ENCODE assay signal across 18 cellular contexts in genomic region chr17:67831268-67831667, GRCh38. TPM values are rescaled to one million over a fixed set of nuclear protein-coding genes. Genes with fewer than 3 reads are reported as not detected.
DNase-seq lines count a peak whose midpoint lies in the region; ATAC-seq and TF ChIP-seq lines count a peak whose summit lies in the region.
"Had no signal": no experiment of that assay in that cellular context is flagged by ENCODE, and none has a peak within 500 bp of the region (broad histone marks: within the 10 kb centered on the region; RNA-seq: fewer than 3 reads in every experiment).

No MANE protein-coding gene starts in this region.

- intact Hi-C loops in MCF 10A (cut with micrococcal nuclease): no loop called here
- intact Hi-C loops in mammary epithelial cell (cut with micrococcal nuclease): no loop called here
- intact Hi-C loops in aorta (cut with DNase I): no loop called here

- no peak overlapping the region for H3K4me3 Mint-ChIP-seq in MCF 10A (ENCODE audit: unreplicated experiment)
- peak overlapping the region; percentile 3 for H3K4me3 Mint-ChIP-seq in activated T-helper 17 cell treated with anti-CD3 and anti-CD28 coated beads, Interleukin-2, amount 50 U/mL, for 72 hours
- H3K4me3 Mint-ChIP-seq in progenitor cell of endocrine pancreas (ENCODE audit: low read depth): no peak overlapping the region
- H3K4me3 Mint-ChIP-seq: activated CD4-positive, alpha-beta memory T cell treated with anti-CD3 and anti-CD28 coated beads, Interleukin-2, amount 10 ng/mL, durations not matched to agents 7 days and 5 days; activated T-cell treated with anti-CD3 and anti-CD28 coated beads, Interleukin-2, amount 50 U/mL, for 4 hours; CD14-positive monocyte had no signal

- no peak overlapping the region for H3K27ac Mint-ChIP-seq in MCF 10A (ENCODE audit: low read depth, unreplicated experiment)
- H3K27ac Mint-ChIP-seq in activated T-helper 17 cell treated with anti-CD3 and anti-CD28 coated beads, Interleukin-2, amount 50 U/mL, for 72 hours: no peak overlapping the region
- H3K27ac Mint-ChIP-seq in progenitor cell of endocrine pancreas: peak overlapping the region; percentile 6
- H3K27ac Mint-ChIP-seq: activated CD4-positive, alpha-beta memory T cell treated with anti-CD3 and anti-CD28 coated beads, Interleukin-2, amount 10 ng/mL, durations not matched to agents 7 days and 5 days had no signal

- H3K9ac ChIP-seq in mammary epithelial cell (ENCODE audit: insufficient read depth, low read length): no peak overlapping the region

- CTCF ChIA-PET in MCF 10A (lab: Yijun Ruan, JAX) (interaction anchor here (0.6 to 1.0 kb wide), 2 partner anchors 8 to 60 kb away, joined by 3 to 4 read pairs; no protein-coding TSS in a partner anchor), mammary epithelial cell (lab: Charles Lee; ENCODE audit: low non-redundant PET) (no interaction called here), RWPE1 (lab: Yijun Ruan, JAX) (no interaction called here)

- H3K27me3 Mint-ChIP-seq in MCF 10A (ENCODE audit: insufficient read depth, unreplicated experiment) (no peaks in the 10 kb centered on the region), progenitor cell of endocrine pancreas (no peaks in the 10 kb centered on the region)
- no peaks in the 10 kb centered on the region for H3K27me3 Mint-ChIP-seq in activated T-helper 17 cell treated with anti-CD3 and anti-CD28 coated beads, Interleukin-2, amount 50 U/mL, for 72 hours
- H3K27me3 Mint-ChIP-seq: activated CD4-positive, alpha-beta memory T cell treated with anti-CD3 and anti-CD28 coated beads, Interleukin-2, amount 10 ng/mL, durations not matched to agents 7 days and 5 days had no signal

- H3K9me3 Mint-ChIP-seq in MCF 10A (ENCODE audit: unreplicated experiment): no peaks in the 10 kb centered on the region
- H3K9me3 Mint-ChIP-seq in activated T-helper 17 cell treated with anti-CD3 and anti-CD28 coated beads, Interleukin-2, amount 50 U/mL, for 72 hours: no peaks in the 10 kb centered on the region
- H3K9me3 Mint-ChIP-seq in progenitor cell of endocrine pancreas (ENCODE audit: low read depth): no peaks in the 10 kb centered on the region
- H3K9me3 Mint-ChIP-seq: activated CD4-positive, alpha-beta memory T cell treated with anti-CD3 and anti-CD28 coated beads, Interleukin-2, amount 10 ng/mL, durations not matched to agents 7 days and 5 days; activated T-cell treated with anti-CD3 and anti-CD28 coated beads, Interleukin-2, amount 50 U/mL, for 4 hours; CD14-positive monocyte had no signal

- H3K79me2 ChIP-seq in mammary epithelial cell (ENCODE audit: insufficient read depth, low read length): peaks cover 97% of the 10 kb centered on the region

- no peak for TF ChIP-seq CTCF in MCF 10A (IDR thresholded peaks at IDR 0.05; ENCODE audit: unreplicated experiment)
- TF ChIP-seq CTCF in mammary epithelial cell (conservative IDR thresholded peaks at IDR 0.05 in 1 of 2, IDR thresholded peaks at IDR 0.05 in 1 of 2; ENCODE audit: extremely low read depth in 1 of 2, insufficient read depth in 1 of 2, low read depth in 1 of 2, low read length in 2 of 2): no peak
- no peak for TF ChIP-seq CTCF in fibroblast of the aortic adventitia (IDR thresholded peaks at IDR 0.05; ENCODE audit: insufficient read depth, low read length)
- TF ChIP-seq CTCF in progenitor cell of endocrine pancreas (IDR thresholded peaks at IDR 0.05; ENCODE audit: unreplicated experiment): no peak
- TF ChIP-seq CTCF in RWPE1 (conservative IDR thresholded peaks at IDR 0.05; ENCODE audit: low read depth): no peak

- no peaks in the 10 kb centered on the region for H3K36me3 ChIP-seq in mammary epithelial cell (ENCODE audit: insufficient read depth, low read length)
- H3K36me3 ChIP-seq in aorta (ENCODE audit: control insufficient read depth in 1 of 2, insufficient read depth in 2 of 2, low read length in 1 of 2): no peaks in the 10 kb centered on the region
- H3K36me3 ChIP-seq: upper lobe of left lung had no signal

- H3K4me2 ChIP-seq in mammary epithelial cell (ENCODE audit: insufficient read depth, low read depth, low read length): no peak overlapping the region

- no peak overlapping the region for H2AFZ ChIP-seq in mammary epithelial cell (ENCODE audit: low read depth, low read length)

- H3K4me1 Mint-ChIP-seq in MCF 10A (ENCODE audit: insufficient read depth, unreplicated experiment): peaks cover 43% of the 10 kb centered on the region
- H3K4me1 Mint-ChIP-seq in activated T-helper 17 cell treated with anti-CD3 and anti-CD28 coated beads, Interleukin-2, amount 50 U/mL, for 72 hours: peaks cover 47% of the 10 kb centered on the region
- H3K4me1 Mint-ChIP-seq in progenitor cell of endocrine pancreas (ENCODE audit: low read depth): peaks cover 40% of the 10 kb centered on the region

- no peak for ATAC-seq in activated T-helper 17 cell treated with anti-CD3 and anti-CD28 coated beads, Interleukin-2, amount 50 U/mL, for 72 hours (replicated peaks)
- ATAC-seq in HG03095 (IDR thresholded peaks at IDR 0.05; ENCODE audit: unreplicated experiment) (no peak), aorta (ENCODE audit: low FRiP score) (no peak)
- ATAC-seq: activated T-cell treated with anti-CD3 and anti-CD28 coated beads, Interleukin-2, amount 50 U/mL, for 4 hours; stimulated activated naive CD8-positive, alpha-beta T cell treated with anti-CD3 and anti-CD28 coated beads, Interleukin-15, Interleukin-2, amounts not matched to agents 100 U/mL and 50 U/mL, for 24 hours had no signal

- H3K36me3 Mint-ChIP-seq in MCF 10A (ENCODE audit: insufficient read depth, unreplicated experiment) (peaks cover 30% of the 10 kb centered on the region), progenitor cell of endocrine pancreas (ENCODE audit: insufficient read depth) (peaks cover 3% of the 10 kb centered on the region)
- peaks cover 45% of the 10 kb centered on the region for H3K36me3 Mint-ChIP-seq in activated T-helper 17 cell treated with anti-CD3 and anti-CD28 coated beads, Interleukin-2, amount 50 U/mL, for 72 hours (ENCODE audit: low read depth)

- no peaks in the 10 kb centered on the region for H4K20me1 ChIP-seq in mammary epithelial cell (ENCODE audit: insufficient read depth, low read length)

- H3K4me1 ChIP-seq in mammary epithelial cell (ENCODE audit: insufficient read depth, low read length): peaks cover 12% of the 10 kb centered on the region
- peaks cover 0 to 3% of the 10 kb centered on the region in 2 donors for H3K4me1 ChIP-seq in aorta (ENCODE audit: control insufficient read depth in 1 of 2, insufficient read depth in 2 of 2, low read length in 2 of 2)

- dilution Hi-C loops in mammary epithelial cell (cut with HindIII; ENCODE audit: low sequenced_read_pairs): no loop called here

- WGBS in mammary epithelial cell (ENCODE audit: low coverage, missing lambda C conversion rate): 76% methylated on average over 4 of the region's 4 CpGs
- 76 to 82% methylated on average over 4 of the region's 4 CpGs for WGBS in aorta, 2 donors

- no peaks in the 10 kb centered on the region for H3K27me3 ChIP-seq in mammary epithelial cell (ENCODE audit: insufficient read depth, low read length)
- H3K27me3 ChIP-seq in aorta (ENCODE audit: control insufficient read depth in 1 of 2, insufficient read depth in 2 of 2, low read length in 1 of 2): no peaks in the 10 kb centered on the region
- H3K27me3 ChIP-seq: upper lobe of left lung had no signal

- no peaks in the 10 kb centered on the region for H3K9me3 ChIP-seq in mammary epithelial cell (replicated peaks; ENCODE audit: insufficient read depth, low read length)
- no peaks in the 10 kb centered on the region for H3K9me3 ChIP-seq in aorta (ENCODE audit: control insufficient read depth, low read length)
- H3K9me3 ChIP-seq: upper lobe of left lung had no signal

- POLR2A ChIA-PET in MCF 10A (lab: Yijun Ruan, JAX) (interaction anchor here (0.9 to 2.0 kb wide), 5 partner anchors 25 to 114 kb away, joined by 3 to 8 read pairs (median 4); partner anchors contain the start of gene NOL11), RWPE1 (lab: Yijun Ruan, JAX; ENCODE audit: low non-redundant PET) (no interaction called here)

- BruUV-seq in MCF 10A (replicated peaks; lab: Mats Ljungman, UMichigan) (no TSS peak), mammary epithelial cell (replicated peaks; lab: Mats Ljungman, UMichigan) (no TSS peak)

- no peak overlapping the region for H3K4me3 ChIP-seq in mammary epithelial cell (replicated peaks in 1 of 3; ENCODE audit: insufficient read depth in 1 of 3, low read depth in 2 of 3, low read length in 3 of 3)
- H3K4me3 ChIP-seq in fibroblast of the aortic adventitia (ENCODE audit: low read depth, low read length): no peak overlapping the region
- H3K4me3 ChIP-seq in aorta (ENCODE audit: low read length in 2 of 2): no peak overlapping the region
- H3K4me3 ChIP-seq: upper lobe of left lung had no signal

- DNase-seq in MCF 10A (ENCODE audit: unreplicated experiment): peak; percentile 9
- DNase-seq in mammary epithelial cell: no peak
- DNase-seq in fibroblast of the aortic adventitia (ENCODE audit: low read depth): peak; percentile 42
- DNase-seq in progenitor cell of endocrine pancreas (ENCODE audit: low spot score, unreplicated experiment): no peak
- no peak for DNase-seq in RWPE1 (ENCODE audit: low spot score)
- no peak for DNase-seq in aorta
- DNase-seq: activated CD4-positive, alpha-beta memory T cell treated with anti-CD3 and anti-CD28 coated beads, Interleukin-2, amount 10 ng/mL, durations not matched to agents 7 days and 5 days; activated T-cell treated with anti-CD3 and anti-CD28 coated beads, Interleukin-2, amount 50 U/mL, for 4 hours; DMS79; effector CD4-positive, alpha-beta T cell; kidney glomerular epithelial cell; NCI-H1694; stimulated activated naive CD8-positive, alpha-beta T cell treated with anti-CD3 and anti-CD28 coated beads, Interleukin-15, Interleukin-2, amounts not matched to agents 100 U/mL and 50 U/mL, for 24 hours; upper lobe of left lung had no signal

- H3K27ac ChIP-seq in mammary epithelial cell (ENCODE audit: insufficient read depth, low read depth, low read length) (no peak overlapping the region), RWPE1 (no peak overlapping the region), aorta (ENCODE audit: low read depth in 1 of 2, low read length in 2 of 2) (no peak overlapping the region)
- H3K27ac ChIP-seq: upper lobe of left lung, VCaP had no signal

- in situ Hi-C loops in mammary epithelial cell (cut with MboI; ENCODE audit: low sequenced_read_pairs in 2 of 2): no loop called here

RNA-seq across cellular contexts. Expression of gene BPTF, which starts 6.0 kb away (rescaled TPM):
- total RNA-seq in MCF 10A (2022): 54.9 and 63.7 TPM in 2 replicates
- total RNA-seq in mammary epithelial cell: 10 to 100 TPM; 54.1 to 54.3 TPM
- 45.4 TPM for polyA plus RNA-seq in mammary epithelial cell
- 81.5 TPM for polyA minus RNA-seq in mammary epithelial cell
- 10 to 100 TPM; 73.7 to 86.4 TPM for total RNA-seq in activated T-helper 17 cell treated with anti-CD3 and anti-CD28 coated beads, Interleukin-2, amount 50 U/mL, for 72 hours
- 65.4 and 76.8 TPM in 2 replicates for total RNA-seq in fibroblast of the aortic adventitia (ENCODE audit: low replicate concordance)
- 181 and 194 TPM in 2 replicates for total RNA-seq in progenitor cell of endocrine pancreas
- total RNA-seq in aorta: 100 to 1,000 TPM in 1 of 2 donors, 10 to 100 TPM in 1; 82.3 to 121 TPM
- 10 to 100 TPM; 17.8 to 26.0 TPM for polyA plus RNA-seq in aorta

Comparison
In these comparisons a context has a peak if more than half of its experiments do, and no peak if none do; other contexts are left out.
1. DNase-seq: peak in MCF 10A (single experiment) and fibroblast of the aortic adventitia (single experiment); none in mammary epithelial cell (single experiment), progenitor cell of endocrine pancreas (single experiment), RWPE1 (single experiment) and aorta (0 of 2).